Comparison of ENCODE assay signal across 8 cellular contexts in genomic region chr9:34458967-34459355, GRCh38. TPM values are rescaled to one million over a fixed set of nuclear protein-coding genes. Genes with fewer than 3 reads are reported as not detected.
DNase-seq lines count a peak whose midpoint lies in the region; ATAC-seq, FAIRE-seq and TF ChIP-seq lines count a peak whose summit lies in the region.

No MANE protein-coding gene starts in this region.

- H3K9me3 ChIP-seq in cardiac muscle cell (ENCODE audit: low read depth), result no peaks in the 10 kb centered on the region
- no peaks in the 10 kb centered on the region for H3K9me3 ChIP-seq in adipocyte (ENCODE audit: control insufficient read depth, low read length)
- H3K9me3 ChIP-seq in lower lobe of right lung, result no peaks in the 10 kb centered on the region
- no peaks in the 10 kb centered on the region for H3K9me3 ChIP-seq in upper lobe of left lung

- H3K36me3 ChIP-seq in cardiac muscle cell (no peaks in the 10 kb centered on the region), adipocyte (ENCODE audit: control insufficient read depth, insufficient read depth, low read length, severe bottlenecking) (no peaks in the 10 kb centered on the region), lower lobe of right lung (no peaks in the 10 kb centered on the region), upper lobe of left lung (no peaks in the 10 kb centered on the region)

- no peak overlapping the region for H3K27ac ChIP-seq in cardiac muscle cell
- H3K27ac ChIP-seq in lower lobe of right lung, result no peak overlapping the region
- H3K27ac ChIP-seq in upper lobe of left lung, result no peak overlapping the region

- no peak for TF ChIP-seq POLR2A in upper lobe of left lung (IDR thresholded peaks at IDR 0.05)
- TF ChIP-seq POLR2A in H54 (IDR thresholded peaks at IDR 0.05; ENCODE audit: low read depth, low read length), result no peak

- no peaks in the 10 kb centered on the region for H3K4me1 ChIP-seq in cardiac muscle cell (ENCODE audit: low read depth)
- H3K4me1 ChIP-seq in adipocyte (ENCODE audit: control insufficient read depth, insufficient read depth, low read length), result peaks cover 45% of the 10 kb centered on the region
- peaks cover 27% of the 10 kb centered on the region for H3K4me1 ChIP-seq in lower lobe of right lung
- peaks cover 17 to 35% (median 29%) of the 10 kb centered on the region in 4 donors for H3K4me1 ChIP-seq in upper lobe of left lung

- H3K27me3 ChIP-seq in cardiac muscle cell (no peaks in the 10 kb centered on the region), adipocyte (replicated peaks; ENCODE audit: control insufficient read depth, insufficient read depth, low read length) (no peaks in the 10 kb centered on the region), lower lobe of right lung (ENCODE audit: low read depth) (no peaks in the 10 kb centered on the region), upper lobe of left lung (no peaks in the 10 kb centered on the region)

- TF ChIP-seq EP300 in upper lobe of left lung (IDR thresholded peaks at IDR 0.05), result no peak

- WGBS in upper lobe of left lung, 2 donors, result 22% methylated on average over 11 of the region's 11 CpGs

- TF ChIP-seq CTCF in cardiac muscle cell (IDR thresholded peaks at IDR 0.05; ENCODE audit: low read depth, low read length) (no peak), lower lobe of right lung (IDR thresholded peaks at IDR 0.05) (no peak), upper lobe of left lung (IDR thresholded peaks at IDR 0.05) (no peak), GM10248 (IDR thresholded peaks at IDR 0.05; ENCODE audit: control extremely low read depth, extremely low read depth, low read depth, missing control alignments) (no peak)

- POLR2A ChIA-PET in GM10248 (lab: Yijun Ruan, JAX), result no interaction called here

- DNase-seq in cardiac muscle cell (ENCODE audit: low read depth in 1 of 2, low spot score in 1 of 2), result no peak
- DNase-seq in left ventricle myocardium superior, result no peak
- DNase-seq in adipocyte (ENCODE audit: low read depth), result no peak
- no peak for DNase-seq in lower lobe of right lung
- DNase-seq in upper lobe of left lung, result no peak
- no peak for DNase-seq in H54 (ENCODE audit: insufficient read length, low spot score)
- DNase-seq in HCEC 1CT, result no peak
- DNase-seq in GM10248 (ENCODE audit: extremely low spot score), result no peak

- H3K9ac ChIP-seq in adipocyte (ENCODE audit: low read length), result no peak overlapping the region

- CTCF ChIA-PET in GM10248 (lab: Yijun Ruan, JAX), result interaction anchor here (0.8 to 3.8 kb wide), 7 partner anchors 13 to 145 kb away, joined by 3 to 8 read pairs (median 3); no protein-coding TSS in a partner anchor

- ATAC-seq in left ventricle myocardium superior (no peak), lower lobe of right lung (no peak), upper lobe of left lung (ENCODE audit: low FRiP score in 2 of 2) (no peak)

- H3K4me3 ChIP-seq in cardiac muscle cell (peak overlapping the region; percentile 17), adipocyte (ENCODE audit: low read length) (peak overlapping the region; percentile 76), lower lobe of right lung (peak overlapping the region; percentile 76), upper lobe of left lung (peak overlapping the region in 3 of 4 donors; percentile 90 to 94 (median 94))

- intact Hi-C loops in left ventricle myocardium superior (cut with micrococcal nuclease) (no loop called here), lower lobe of right lung (cut with DNase I) (no loop called here)

- no peak for FAIRE-seq in H54 (lab: Jason Lieb, UNC)

RNA-seq across cellular contexts. Expression of gene DNAI1, which starts 0.4 kb away (rescaled TPM):
- total RNA-seq in cardiac muscle cell, result 0.95 and 1.6 TPM in 2 replicates
- 1.7 and 2.2 TPM in 2 replicates for polyA plus RNA-seq in cardiac muscle cell
- not detected for total RNA-seq in left ventricle myocardium superior
- total RNA-seq in lower lobe of right lung, result 13.5 TPM
- 10 to 100 TPM in 3 of 6 donors, 1 to 10 TPM in 2, under 1 TPM in 1; 0.37 to 39.8 (median 9.7) TPM for total RNA-seq in upper lobe of left lung

RNA-seq across cellular contexts. Expression of gene FAM219A, which starts 0.6 kb away (rescaled TPM):
- 16.0 and 21.1 TPM in 2 replicates for total RNA-seq in cardiac muscle cell
- polyA plus RNA-seq in cardiac muscle cell, result 13.8 and 15.0 TPM in 2 replicates
- total RNA-seq in left ventricle myocardium superior, result 19.7 TPM
- 24.5 TPM for total RNA-seq in lower lobe of right lung
- total RNA-seq in upper lobe of left lung, result 10 to 100 TPM; 10.0 to 33.0 (median 15.2) TPM

Comparison
In these comparisons a context has a peak if more than half of its experiments do, and no peak if none do; other contexts are left out.
1. H3K4me3 ChIP-seq: peak in every context shown above with its lines; median percentile 94 in upper lobe of left lung; 76 in adipocyte; 76 in lower lobe of right lung; 17 in cardiac muscle cell.